8 cellular contexts compared by ENCODE assay signal in the genomic region with DNA sequence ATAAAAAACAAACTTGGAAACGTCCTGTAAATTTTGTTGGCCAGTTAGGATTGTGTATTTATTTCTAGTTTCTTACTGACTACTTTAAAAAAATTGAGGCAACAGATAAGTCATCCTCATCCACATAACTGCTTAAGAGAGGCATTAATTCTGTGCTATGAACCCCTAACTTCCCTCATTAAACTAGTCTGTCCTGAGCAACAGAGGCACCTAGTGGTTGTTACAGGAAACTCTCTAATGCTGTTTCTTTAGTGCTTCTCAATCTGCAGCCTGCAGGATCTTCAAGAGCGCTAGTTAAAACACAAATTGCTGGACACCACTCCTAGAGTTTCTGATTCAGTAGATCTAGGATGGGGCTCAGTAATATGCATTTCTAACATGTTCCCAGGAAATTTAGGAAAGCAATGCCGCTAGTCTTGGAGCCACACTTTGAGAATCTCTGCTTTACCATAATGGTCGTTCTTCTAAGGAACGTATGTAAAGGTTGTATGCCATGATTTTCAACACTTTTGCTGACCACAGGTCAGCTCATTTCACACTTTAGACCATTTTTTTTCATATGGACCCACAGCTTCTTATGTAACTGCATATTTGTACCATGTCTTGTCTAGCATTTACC.
DNase-seq lines count a peak whose midpoint lies in the region; ATAC-seq and TF ChIP-seq lines count a peak whose summit lies in the region.

No MANE protein-coding gene starts in this region.

- no peaks in the 10 kb centered on the region for H3K4me1 ChIP-seq in BE2C

- H3K27ac Mint-ChIP-seq in stimulated activated naive CD8-positive, alpha-beta T cell treated with anti-CD3 and anti-CD28 coated beads, Interleukin-15, amount 100 ng/mL, for 72 hours: no peak overlapping the region

- no peak overlapping the region for H3K27ac ChIP-seq in caudate nucleus (ENCODE audit: low read depth, low read length)

- H3K27me3 ChIP-seq in BE2C: no peaks in the 10 kb centered on the region

- H3K9me3 Mint-ChIP-seq in stimulated activated naive CD8-positive, alpha-beta T cell treated with anti-CD3 and anti-CD28 coated beads, Interleukin-15, amount 100 ng/mL, for 72 hours: no peaks in the 10 kb centered on the region

- no peak overlapping the region for H3K4me3 Mint-ChIP-seq in stimulated activated naive CD8-positive, alpha-beta T cell treated with anti-CD3 and anti-CD28 coated beads, Interleukin-15, amount 100 ng/mL, for 72 hours

- H3K4me1 Mint-ChIP-seq in stimulated activated naive CD8-positive, alpha-beta T cell treated with anti-CD3 and anti-CD28 coated beads, Interleukin-15, amount 100 ng/mL, for 72 hours: no peaks in the 10 kb centered on the region

- peaks cover 2% of the 10 kb centered on the region for H3K27me3 Mint-ChIP-seq in stimulated activated naive CD8-positive, alpha-beta T cell treated with anti-CD3 and anti-CD28 coated beads, Interleukin-15, amount 100 ng/mL, for 72 hours

- no peaks in the 10 kb centered on the region for H3K36me3 ChIP-seq in BE2C

- peak; percentile 77 for ATAC-seq in GM19023 (IDR thresholded peaks at IDR 0.05; ENCODE audit: unreplicated experiment)
- ATAC-seq in HG03354 (IDR thresholded peaks at IDR 0.05; ENCODE audit: poor library complexity, severe bottlenecking, unreplicated experiment): peak; percentile 84
- ATAC-seq in stimulated activated naive CD8-positive, alpha-beta T cell treated with anti-CD3 and anti-CD28 coated beads, Interleukin-15, amount 100 ng/mL, for 72 hours: no peak

- H3K9me3 ChIP-seq in BE2C: no peaks in the 10 kb centered on the region

- DNase-seq in BE2C: no peak
- DNase-seq in NCI-H774 (lab: John Stamatoyannopoulos, UW): peak; percentile 16
- peak; percentile 12 for DNase-seq in fibroblast of the aortic adventitia (ENCODE audit: low read depth)
- DNase-seq in anterior cingulate cortex (lab: John Stamatoyannopoulos, UW): no peak
- DNase-seq in stimulated activated naive CD8-positive, alpha-beta T cell treated with anti-CD3 and anti-CD28 coated beads, Interleukin-15, amount 100 ng/mL, for 72 hours: no peak
- DNase-seq in caudate nucleus (lab: John Stamatoyannopoulos, UW): no peak

- TF ChIP-seq CTCF in BE2C (IDR thresholded peaks at IDR 0.05; ENCODE audit: low read depth, low read length): peak; percentile 39
- TF ChIP-seq CTCF in fibroblast of the aortic adventitia (IDR thresholded peaks at IDR 0.05; ENCODE audit: insufficient read depth, low read length): peak; percentile 42

- H3K4me3 ChIP-seq in BE2C (ENCODE audit: low read depth, low read length) (no peak overlapping the region), fibroblast of the aortic adventitia (ENCODE audit: low read depth, low read length) (no peak overlapping the region)

Comparison
In these comparisons a context has a peak if more than half of its experiments do, and no peak if none do; other contexts are left out.
1. DNase-seq: peak in NCI-H774 (single experiment) and fibroblast of the aortic adventitia (single experiment); none in BE2C (single experiment), anterior cingulate cortex (0 of 58), stimulated activated naive CD8-positive, alpha-beta T cell treated with anti-CD3 and anti-CD28 coated beads, Interleukin-15, amount 100 ng/mL, for 72 hours (0 of 2) and caudate nucleus (0 of 61).